In the genomic region with DNA sequence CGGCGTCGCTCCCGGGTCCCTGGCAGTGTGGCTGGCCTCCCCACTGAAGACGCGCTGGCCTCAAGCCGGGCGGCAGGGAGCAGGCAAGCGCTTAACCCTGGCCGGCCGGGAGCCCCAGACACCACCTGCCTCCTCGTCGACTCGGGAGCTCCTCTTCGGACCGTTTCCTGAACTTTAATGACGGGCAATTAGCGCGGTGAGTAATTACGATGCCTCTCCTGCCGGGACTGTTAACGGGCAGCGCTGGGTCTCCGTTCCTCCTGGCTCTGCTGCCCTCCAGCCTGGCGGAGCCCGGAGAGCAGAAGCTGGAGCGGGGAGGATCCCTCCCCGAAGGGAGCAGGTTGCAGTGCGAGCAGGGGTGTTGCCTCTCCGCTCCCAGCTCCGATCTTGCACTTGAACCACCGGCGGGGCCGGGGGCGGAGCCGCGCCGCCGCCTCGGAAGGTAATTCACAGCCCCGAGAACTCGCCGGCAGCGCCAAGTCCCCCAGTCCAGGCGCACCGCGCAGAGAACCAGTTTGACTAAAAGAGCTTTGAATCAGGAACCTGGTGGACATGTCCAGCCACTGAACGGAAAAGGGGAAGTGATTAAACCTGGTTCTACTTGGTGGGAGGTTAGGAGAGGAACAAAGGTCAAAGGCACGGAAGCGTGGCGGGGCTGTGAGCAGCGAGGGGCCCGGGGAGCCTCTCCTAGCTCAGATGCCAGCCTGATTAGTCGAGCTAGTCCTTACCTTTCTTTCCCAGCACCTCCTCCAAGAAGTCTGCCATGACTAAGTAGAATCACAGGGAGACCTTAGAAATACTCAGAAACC, we compare ENCODE assay signal across 8 cellular contexts. TPM values are rescaled to one million over a fixed set of nuclear protein-coding genes. Genes with fewer than 3 reads are reported as not detected.
DNase-seq lines count a peak whose midpoint lies in the region; ATAC-seq and TF ChIP-seq lines count a peak whose summit lies in the region.

No MANE protein-coding gene starts in this region.

- H3K4me1 ChIP-seq in ACC112 (ENCODE audit: control insufficient read depth, insufficient read depth, low read length, unreplicated experiment) (peaks cover 5% of the 10 kb centered on the region), endodermal cell (ENCODE audit: control insufficient read depth, insufficient read depth, low read length) (no peaks in the 10 kb centered on the region), muscle layer of colon (ENCODE audit: insufficient read depth, low read length) (peaks cover 9% of the 10 kb centered on the region), subcutaneous abdominal adipose tissue (ENCODE audit: control insufficient read depth in 5 of 5, insufficient read depth in 5 of 5, low read length in 5 of 5) (peaks cover 2 to 22% (median 16%) of the 10 kb centered on the region in 5 donors)

- H3K9ac ChIP-seq in endodermal cell (ENCODE audit: extremely low read depth, low read length, poor library complexity, severe bottlenecking) (peak overlapping the region; percentile 9), muscle layer of colon (ENCODE audit: low read length) (no peak overlapping the region), subcutaneous abdominal adipose tissue (ENCODE audit: low read length in 5 of 5) (peak overlapping the region in 3 of 5 donors; percentile 62 to 66 (median 63))

- H3K4me3 ChIP-seq in ACC112 (ENCODE audit: low read depth, low read length) = peak overlapping the region; percentile 78
- peak overlapping the region; percentile 86 for H3K4me3 ChIP-seq in endodermal cell (ENCODE audit: low read length)
- peak overlapping the region; percentile 53 to 59 for H3K4me3 ChIP-seq in muscle layer of colon (ENCODE audit: low read depth in 1 of 2, low read length in 2 of 2)
- H3K4me3 ChIP-seq in subcutaneous abdominal adipose tissue (ENCODE audit: low read depth in 1 of 5, low read length in 5 of 5) = peak overlapping the region; percentile 31 to 70 (median 63)

- H3K27ac Mint-ChIP-seq in endodermal cell = peak overlapping the region; percentile 86

- H3K4me3 Mint-ChIP-seq in endodermal cell = peak overlapping the region; percentile 70

- H3K27me3 ChIP-seq in ACC112 (ENCODE audit: insufficient read depth, low read length) = peaks cover 91% of the 10 kb centered on the region
- H3K27me3 ChIP-seq in endodermal cell (ENCODE audit: control insufficient read depth, insufficient read depth, low read length, poor library complexity, severe bottlenecking) = peaks cover 100% of the 10 kb centered on the region
- peaks cover 33 to 40% of the 10 kb centered on the region in 2 donors for H3K27me3 ChIP-seq in muscle layer of colon (ENCODE audit: control insufficient read depth in 1 of 2, insufficient read depth in 2 of 2, low read length in 2 of 2)
- peaks cover 6 to 34% (median 11%) of the 10 kb centered on the region in 5 donors for H3K27me3 ChIP-seq in subcutaneous abdominal adipose tissue (ENCODE audit: control insufficient read depth in 5 of 5, insufficient read depth in 4 of 5, low read length in 5 of 5)

- H3K27ac ChIP-seq in ACC112 (ENCODE audit: low read depth, low read length) (no peak overlapping the region), endodermal cell (ENCODE audit: low read depth, low read length) (no peak overlapping the region), muscle layer of colon (ENCODE audit: low read depth, low read length) (no peak overlapping the region), subcutaneous abdominal adipose tissue (ENCODE audit: low read depth, low read length) (no peak overlapping the region)

- no peak for TF ChIP-seq CTCF in endodermal cell (conservative IDR thresholded peaks at IDR 0.05)

- peak overlapping the region; percentile 76 for H2AFZ ChIP-seq in ACC112 (ENCODE audit: low read length, unreplicated experiment)

- no peaks in the 10 kb centered on the region for H3K9me3 Mint-ChIP-seq in endodermal cell

- no peaks in the 10 kb centered on the region for H3K9me3 ChIP-seq in endodermal cell (ENCODE audit: control insufficient read depth, low read length)
- H3K9me3 ChIP-seq in muscle layer of colon (ENCODE audit: low read length) = no peaks in the 10 kb centered on the region
- H3K9me3 ChIP-seq in subcutaneous abdominal adipose tissue (ENCODE audit: control insufficient read depth in 5 of 5, low read length in 5 of 5) = no peaks in the 10 kb centered on the region

- DNase-seq in GM19238 (ENCODE audit: insufficient read length, low spot score) (peak; percentile 31), NCI-H2107 (lab: John Stamatoyannopoulos, UW) (peak; percentile 40), endodermal cell (peak; percentile 89)
- DNase-seq in activated CD4-positive, alpha-beta T cell treated with anti-CD3 and anti-CD28 coated beads, Interleukin-2, amount 50 U/mL, for 4 hours = peak; percentile 38 to 40

- H3K27me3 Mint-ChIP-seq in endodermal cell (ENCODE audit: insufficient read depth) = peaks cover 37% of the 10 kb centered on the region

- no peaks in the 10 kb centered on the region for H3K79me2 ChIP-seq in ACC112 (ENCODE audit: control insufficient read depth, insufficient read depth, low read length, unreplicated experiment)

- 1 to 2% methylated on average over 42 to 54 of the region's 54 CpGs for WGBS in endodermal cell (ENCODE audit: insufficient coverage in 1 of 2, insufficient read length in 1 of 2), 2 experiments

- peaks cover 9% of the 10 kb centered on the region for H3K4me1 Mint-ChIP-seq in endodermal cell

- H3K36me3 ChIP-seq in ACC112 (ENCODE audit: insufficient read depth, low read length) (no peaks in the 10 kb centered on the region), endodermal cell (ENCODE audit: control insufficient read depth, insufficient read depth, low read length) (no peaks in the 10 kb centered on the region), muscle layer of colon (ENCODE audit: insufficient read depth, low read length) (no peaks in the 10 kb centered on the region), subcutaneous abdominal adipose tissue (ENCODE audit: control insufficient read depth in 5 of 5, insufficient read depth in 5 of 5, low read length in 5 of 5) (no peaks in the 10 kb centered on the region)

- H3K36me3 Mint-ChIP-seq in endodermal cell (ENCODE audit: low read depth) = no peaks in the 10 kb centered on the region

- ATAC-seq in HG03571 (IDR thresholded peaks at IDR 0.05; ENCODE audit: unreplicated experiment) = no peak

RNA-seq across cellular contexts. Expression of a gene that starts 18.3 kb away (rescaled TPM):
- 10 to 100 TPM; 37.0 to 43.3 TPM for total RNA-seq in endodermal cell
- polyA plus RNA-seq in endodermal cell (2013, experiment 1 of 2) = 15.0 TPM
- 14.0 TPM for polyA plus RNA-seq in endodermal cell (2013, experiment 2 of 2)

RNA-seq across cellular contexts. Expression of a gene that starts 33.6 kb away (rescaled TPM):
- 10 to 100 TPM; 44.8 to 79.2 TPM for total RNA-seq in endodermal cell
- polyA plus RNA-seq in endodermal cell (2013, experiment 1 of 2) = 34.4 TPM
- polyA plus RNA-seq in endodermal cell (2013, experiment 2 of 2) = 30.5 TPM

Comparison
In these comparisons a context has a peak if more than half of its experiments do, and no peak if none do; other contexts are left out.
1. DNase-seq: peak in every context shown above with its lines; median percentile 89 in endodermal cell; 40 in NCI-H2107; 39 in activated CD4-positive, alpha-beta T cell treated with anti-CD3 and anti-CD28 coated beads, Interleukin-2, amount 50 U/mL, for 4 hours; 31 in GM19238.